Comparison of ENCODE assay signal across 1 cellular context in genomic region chr19:14480695-14481069, GRCh38.
TF ChIP-seq lines count a peak whose summit lies in the region.

No MANE protein-coding gene starts in this region.

TF ChIP-seq in GM23338, 12 proteins besides CTCF, POLR2A, EP300 and RAD21:
- no peak for TF ChIP-seq CREB1 (CRISPR knock-in tag; IDR thresholded peaks at IDR 0.05; ENCODE audit: low read depth)
- TF ChIP-seq ZNF114 (CRISPR knock-in tag; IDR thresholded peaks at IDR 0.05) = no peak
- TF ChIP-seq POLR2AphosphoS5 (IDR thresholded peaks at IDR 0.05; ENCODE audit: low read depth) = no peak
